1 cellular context compared by ENCODE assay signal in genomic region chr3:138888569-138888968, GRCh38.
TF ChIP-seq lines count a peak whose summit lies in the region.

No MANE protein-coding gene starts in this region.

TF ChIP-seq in GM23338, 12 proteins besides CTCF, POLR2A, EP300 and RAD21 (continued from another document):
- TF ChIP-seq REST (IDR thresholded peaks at IDR 0.05; ENCODE audit: unreplicated experiment) = no peak
- no peak for TF ChIP-seq ZNF114 (CRISPR knock-in tag; IDR thresholded peaks at IDR 0.05)
- no peak for TF ChIP-seq EZH2phosphoT487 (IDR thresholded peaks at IDR 0.05; ENCODE audit: unreplicated experiment)
- no peak for TF ChIP-seq ZNF462 (CRISPR knock-in tag; IDR thresholded peaks at IDR 0.05)
- TF ChIP-seq JUNB (IDR thresholded peaks at IDR 0.05; ENCODE audit: unreplicated experiment) = no peak
- no peak for TF ChIP-seq EZH2 (IDR thresholded peaks at IDR 0.05; ENCODE audit: low read depth, unreplicated experiment)
- TF ChIP-seq ZNF331 (CRISPR knock-in tag; IDR thresholded peaks at IDR 0.05; ENCODE audit: low read depth) = no peak
- no peak for TF ChIP-seq ETS1 (IDR thresholded peaks at IDR 0.05)
- no peak for TF ChIP-seq NANOG (IDR thresholded peaks at IDR 0.05; ENCODE audit: borderline replicate concordance)
- no peak for TF ChIP-seq STAT1 (IDR thresholded peaks at IDR 0.05; ENCODE audit: unreplicated experiment)
